In the genomic region with DNA sequence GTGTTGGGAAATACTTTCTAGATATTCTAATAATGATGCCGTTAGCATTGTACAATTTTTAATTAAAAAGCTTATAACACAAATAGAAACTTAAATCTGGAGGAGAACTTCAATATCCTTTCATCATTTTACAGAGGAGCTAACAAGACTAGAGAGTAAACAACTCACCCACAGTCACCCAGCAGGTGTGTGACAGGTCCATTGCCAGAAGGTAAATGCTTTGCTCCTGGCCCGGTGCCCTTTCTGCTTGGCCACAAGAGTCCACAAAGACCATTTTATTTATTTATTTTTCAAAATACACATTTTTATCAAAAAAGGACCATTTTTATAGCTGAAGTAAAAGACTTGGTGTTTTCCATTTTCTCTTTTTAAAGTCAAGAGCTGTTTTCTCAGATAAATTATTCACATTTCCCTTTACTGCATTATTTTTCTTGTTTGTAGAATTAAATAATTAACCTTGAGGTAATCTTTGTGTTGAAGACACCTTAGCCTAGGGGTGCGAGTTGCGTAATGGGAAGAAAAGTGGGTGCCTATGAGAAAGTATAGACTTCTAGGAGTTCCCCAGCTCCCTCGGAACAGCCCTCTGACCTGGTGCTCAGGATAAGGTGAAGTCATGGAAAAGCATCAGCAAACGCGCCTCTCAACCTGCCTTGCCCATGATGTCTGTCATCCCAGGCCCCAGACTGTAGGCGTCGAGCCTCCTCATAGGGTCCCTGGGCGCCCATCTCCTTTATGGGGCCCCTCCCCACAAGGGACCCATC, we compare ENCODE assay signal across 1 cellular context.
TF ChIP-seq lines count a peak whose summit lies in the region.

No MANE protein-coding gene starts in this region.

TF ChIP-seq in HepG2, 621 proteins besides CTCF, POLR2A, EP300 and RAD21:
- TF ChIP-seq, protein P1, sequence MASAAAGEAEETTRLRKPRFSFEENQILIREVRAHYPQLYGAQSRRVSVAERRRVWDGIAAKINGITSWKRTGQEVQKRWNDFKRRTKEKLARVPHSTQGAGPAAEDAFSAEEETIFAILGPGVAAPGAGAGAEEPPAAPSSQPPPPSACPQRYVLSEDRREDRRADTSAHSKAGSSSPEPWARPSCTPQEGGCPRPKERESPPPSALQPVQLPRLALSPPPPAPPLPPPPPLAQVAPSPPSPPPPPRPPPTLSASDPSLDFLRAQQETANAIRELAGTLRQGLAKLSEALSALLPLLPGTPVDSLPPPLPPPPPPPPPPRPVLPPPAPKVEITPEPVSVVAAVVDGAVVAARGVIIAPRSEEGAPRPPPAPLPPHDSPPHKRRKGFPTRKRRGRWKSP (CRISPR knock-in tag; IDR thresholded peaks at IDR 0.05): no peak
- no peak for TF ChIP-seq ZSCAN21 (CRISPR knock-in tag; IDR thresholded peaks at IDR 0.05; ENCODE audit: borderline replicate concordance)
- no peak for TF ChIP-seq NFE2L1 (CRISPR knock-in tag; IDR thresholded peaks at IDR 0.05; ENCODE audit: borderline replicate concordance)
